29 cellular contexts compared by ENCODE assay signal in genomic region chr1:165712764-165713163, GRCh38.
"Had no signal": no experiment of that assay in that cellular context is flagged by ENCODE, and none has a peak within 500 bp of the region (broad histone marks: within the 10 kb centered on the region; RNA-seq: fewer than 3 reads in every experiment).

No MANE protein-coding gene starts in this region.

- H3K27ac ChIP-seq: stomach, suprapubic skin, testis, thoracic aorta, thyroid gland, tibial artery, tibial nerve, transverse colon, upper lobe of left lung, upper lobe of right lung, uterus, vagina had no signal

- DNase-seq: stimulated activated CD4-positive, alpha-beta T cell treated with anti-CD3 and anti-CD28 coated beads, Interleukin-2, amount 100 ng/mL, for 48 hours; stimulated activated CD4-positive, alpha-beta T cell treated with anti-CD3 and anti-CD28 coated beads, Interleukin-4, amount 100 ng/mL, for 1 hour; stimulated activated CD4-positive, alpha-beta T cell treated with anti-CD3 and anti-CD28 coated beads, Interleukin-4, amount 100 ng/mL, for 24 hours; stimulated activated CD4-positive, alpha-beta T cell treated with anti-CD3 and anti-CD28 coated beads, Interleukin-4, amount 100 ng/mL, for 4 hours; stimulated activated CD8-positive, alpha-beta memory T cell treated with anti-CD3 and anti-CD28 coated beads, Interleukin-4, amount 100 ng/mL, for 48 hours; stimulated activated naive B cell treated with anti-CD40 and anti-IgM and Interleukin-4, amounts not matched to agents 10 μg/mL and 1 μg/mL and 100 μg/mL, for 72 hours; stimulated activated naive CD4-positive, alpha-beta T cell; stimulated activated naive CD4-positive, alpha-beta T cell treated with Interleukin-2 at 50 U/mL for 16 hours; stimulated activated naive CD8-positive, alpha-beta T cell treated with anti-CD3 and anti-CD28 coated beads, Interleukin-15, amount 100 ng/mL, for 72 hours; stimulated activated naive CD8-positive, alpha-beta T cell treated with anti-CD3 and anti-CD28 coated beads, Interleukin-15, Interleukin-2, amounts not matched to agents 100 U/mL and 50 U/mL, for 24 hours; stomach; substantia nigra; testis; thyroid gland; tibial artery; transverse colon; trophoblast cell; upper lobe of left lung; upper lobe of right lung; uterus had no signal

- H3K9me3 Mint-ChIP-seq: stimulated activated effector memory CD8-positive, alpha-beta T cell treated with anti-CD3 and anti-CD28 coated beads, Interleukin-12 subunit alpha, Interleukin-12 subunit beta, amount 100 ng/mL, for 72 hours; stimulated activated naive B cell treated with anti-CD40 and anti-IgM and Interleukin-4, amounts not matched to agents 10 μg/mL and 1 μg/mL and 100 μg/mL, for 72 hours; stimulated activated naive CD8-positive, alpha-beta T cell treated with anti-CD3 and anti-CD28 coated beads, Interleukin-15, amount 100 ng/mL, for 72 hours; stimulated activated naive CD8-positive, alpha-beta T cell treated with anti-CD3 and anti-CD28 coated beads, Interleukin-15, Interleukin-2, amounts not matched to agents 100 ng/mL and 50 ng/mL, for 24 hours had no signal

- H3K4me3 ChIP-seq: stomach, suprapubic skin, testis, thoracic aorta, thyroid gland, tibial artery, tibial nerve, transverse colon, upper lobe of left lung, upper lobe of right lung, uterus, vagina had no signal

- H3K36me3 ChIP-seq: stomach, suprapubic skin, thoracic aorta, thyroid gland, tibial artery, tibial nerve, transverse colon, upper lobe of left lung, upper lobe of right lung, uterus, vagina had no signal

- H3K27me3 ChIP-seq: suprapubic skin, testis, thyroid gland, tibial artery, tibial nerve, upper lobe of left lung, upper lobe of right lung, uterus, vagina had no signal

- H3K4me1 Mint-ChIP-seq: stimulated activated effector memory CD8-positive, alpha-beta T cell treated with anti-CD3 and anti-CD28 coated beads, Interleukin-12 subunit alpha, Interleukin-12 subunit beta, amount 100 ng/mL, for 72 hours; stimulated activated memory B cell treated with anti-CD40 and anti-IgM and Interleukin-4, amounts not matched to agents 10 μg/mL and 1 μg/mL and 100 μg/mL, for 72 hours; stimulated activated naive CD8-positive, alpha-beta T cell treated with anti-CD3 and anti-CD28 coated beads, Interleukin-15, amount 100 ng/mL, for 72 hours had no signal

- H3K4me1 ChIP-seq: stomach, suprapubic skin, tibial artery, transverse colon, upper lobe of left lung, upper lobe of right lung, uterus, vagina had no signal

- H3K4me3 Mint-ChIP-seq: stimulated activated effector memory CD8-positive, alpha-beta T cell treated with anti-CD3 and anti-CD28 coated beads, Interleukin-12 subunit alpha, Interleukin-12 subunit beta, amount 100 ng/mL, for 72 hours; stimulated activated memory B cell treated with anti-CD40 and anti-IgM and Interleukin-4, amounts not matched to agents 10 μg/mL and 1 μg/mL and 100 μg/mL, for 72 hours; stimulated activated naive B cell treated with anti-CD40 and anti-IgM and Interleukin-4, amounts not matched to agents 10 μg/mL and 1 μg/mL and 100 μg/mL, for 72 hours; stimulated activated naive CD8-positive, alpha-beta T cell treated with anti-CD3 and anti-CD28 coated beads, Interleukin-15, amount 100 ng/mL, for 72 hours; stimulated activated naive CD8-positive, alpha-beta T cell treated with anti-CD3 and anti-CD28 coated beads, Interleukin-15, Interleukin-2, amounts not matched to agents 100 ng/mL and 50 ng/mL, for 24 hours; type B pancreatic cell had no signal

- ATAC-seq: stimulated activated effector memory CD8-positive, alpha-beta T cell treated with anti-CD3 and anti-CD28 coated beads, Interleukin-12 subunit alpha, Interleukin-12 subunit beta, amount 100 ng/mL, for 72 hours; stimulated activated memory B cell treated with anti-CD40 and anti-IgM and Interleukin-4, amounts not matched to agents 10 μg/mL and 1 μg/mL and 100 μg/mL, for 72 hours; stimulated activated naive B cell treated with anti-CD40 and anti-IgM and Interleukin-4, amounts not matched to agents 10 μg/mL and 1 μg/mL and 100 μg/mL, for 72 hours; stimulated activated naive CD8-positive, alpha-beta T cell treated with anti-CD3 and anti-CD28 coated beads, Interleukin-15, amount 100 ng/mL, for 72 hours; stimulated activated naive CD8-positive, alpha-beta T cell treated with anti-CD3 and anti-CD28 coated beads, Interleukin-15, Interleukin-2, amounts not matched to agents 100 U/mL and 50 U/mL, for 24 hours; upper lobe of right lung had no signal

- FAIRE-seq: urothelium cell line had no signal

- H3K9me3 ChIP-seq: stomach, suprapubic skin, testis, thoracic aorta, thyroid gland, tibial artery, tibial nerve, transverse colon, upper lobe of left lung, upper lobe of right lung, uterus, vagina had no signal

- H3K27ac Mint-ChIP-seq: stimulated activated effector memory CD8-positive, alpha-beta T cell treated with anti-CD3 and anti-CD28 coated beads, Interleukin-12 subunit alpha, Interleukin-12 subunit beta, amount 100 ng/mL, for 72 hours; stimulated activated memory B cell treated with anti-CD40 and anti-IgM and Interleukin-4, amounts not matched to agents 10 μg/mL and 1 μg/mL and 100 μg/mL, for 72 hours; stimulated activated naive B cell treated with anti-CD40 and anti-IgM and Interleukin-4, amounts not matched to agents 10 μg/mL and 1 μg/mL and 100 μg/mL, for 72 hours; stimulated activated naive CD8-positive, alpha-beta T cell treated with anti-CD3 and anti-CD28 coated beads, Interleukin-15, Interleukin-2, amounts not matched to agents 100 ng/mL and 50 ng/mL, for 24 hours; type B pancreatic cell had no signal

- H3K36me3 Mint-ChIP-seq: stimulated activated effector memory CD8-positive, alpha-beta T cell treated with anti-CD3 and anti-CD28 coated beads, Interleukin-12 subunit alpha, Interleukin-12 subunit beta, amount 100 ng/mL, for 72 hours; stimulated activated memory B cell treated with anti-CD40 and anti-IgM and Interleukin-4, amounts not matched to agents 10 μg/mL and 1 μg/mL and 100 μg/mL, for 72 hours; type B pancreatic cell had no signal
